In the genomic region with DNA sequence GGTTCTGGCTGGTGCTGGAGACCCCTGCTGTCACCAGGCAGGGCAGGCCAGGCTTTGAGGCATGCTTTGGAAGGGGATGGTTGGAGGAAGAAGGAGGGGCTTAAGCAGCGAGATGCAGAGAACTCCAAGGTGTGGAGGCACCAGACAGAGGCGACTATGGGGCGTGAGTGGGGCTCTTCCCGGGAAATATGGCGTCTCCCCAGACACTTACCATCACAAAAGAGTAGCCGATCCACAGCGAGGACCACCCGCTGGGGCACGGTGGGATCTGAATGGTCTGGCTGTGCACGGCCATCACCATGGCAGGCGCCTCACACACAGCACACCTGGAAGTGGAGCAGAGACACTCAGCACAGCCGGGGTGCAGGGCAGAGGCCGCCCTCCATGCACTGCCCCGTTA, we compare ENCODE assay signal across 20 cellular contexts.
A peak's percentile ranks its signal among the peaks of the same experiment; 100 is the strongest.
DNase-seq lines count a peak whose midpoint lies in the region; ATAC-seq and TF ChIP-seq lines count a peak whose summit lies in the region.
"Had no signal": no experiment of that assay in that cellular context is flagged by ENCODE, and none has a peak within 500 bp of the region (broad histone marks: within the 10 kb centered on the region; RNA-seq: fewer than 3 reads in every experiment).

No MANE protein-coding gene starts in this region.

- no peak overlapping the region for H3K27ac Mint-ChIP-seq in endothelial cell (ENCODE audit: unreplicated experiment)
- no peak overlapping the region for H3K27ac Mint-ChIP-seq in naive thymus-derived CD4-positive, alpha-beta T cell
- no peak overlapping the region for H3K27ac Mint-ChIP-seq in progenitor cell of endocrine pancreas
- H3K27ac Mint-ChIP-seq: CD8-positive, alpha-beta memory T cell had no signal

- H3K36me3 Mint-ChIP-seq in endothelial cell (ENCODE audit: low read depth, unreplicated experiment) (peaks cover 71% of the 10 kb centered on the region), progenitor cell of endocrine pancreas (ENCODE audit: insufficient read depth) (peaks cover 9% of the 10 kb centered on the region)
- H3K36me3 Mint-ChIP-seq in naive thymus-derived CD4-positive, alpha-beta T cell: peaks cover 0 to 7% (median 0%) of the 10 kb centered on the region in 5 donors
- H3K36me3 Mint-ChIP-seq: CD8-positive, alpha-beta memory T cell had no signal

- H3K4me3 Mint-ChIP-seq in endothelial cell (ENCODE audit: unreplicated experiment): peak overlapping the region; percentile 73
- no peak overlapping the region for H3K4me3 Mint-ChIP-seq in naive thymus-derived CD4-positive, alpha-beta T cell
- no peak overlapping the region for H3K4me3 Mint-ChIP-seq in progenitor cell of endocrine pancreas (ENCODE audit: low read depth)

- H3K36me3 ChIP-seq in HUES6 (ENCODE audit: control insufficient read depth, insufficient read depth, low read length) (peaks cover 50% of the 10 kb centered on the region), neutrophil (no peaks in the 10 kb centered on the region)
- no peaks in the 10 kb centered on the region for H3K36me3 ChIP-seq in naive thymus-derived CD4-positive, alpha-beta T cell (ENCODE audit: control insufficient read depth in 2 of 3, insufficient read depth in 3 of 3, low read length in 3 of 3)
- H3K36me3 ChIP-seq: BLaER1 had no signal

- POLR2A ChIA-PET in naive thymus-derived CD4-positive, alpha-beta T cell (lab: Charles Lee): no interaction called here

- intact Hi-C loops in naive thymus-derived CD4-positive, alpha-beta T cell (cut with micrococcal nuclease): no loop called here
- intact Hi-C loops in dorsolateral prefrontal cortex (cut with DNase I): no loop called here

- H3K9ac ChIP-seq in HUES6 (ENCODE audit: low read length): no peak overlapping the region
- H3K9ac ChIP-seq: BLaER1 had no signal

- H3K4me3 ChIP-seq in HUES6 (ENCODE audit: low read depth, low read length): no peak overlapping the region
- no peak overlapping the region for H3K4me3 ChIP-seq in neutrophil (ENCODE audit: low read depth in 1 of 2, low read length in 1 of 2)
- no peak overlapping the region for H3K4me3 ChIP-seq in naive thymus-derived CD4-positive, alpha-beta T cell (ENCODE audit: low read length)
- no peak overlapping the region for H3K4me3 ChIP-seq in dorsolateral prefrontal cortex
- H3K4me3 ChIP-seq: BLaER1, SJCRH30 had no signal

- TF ChIP-seq CTCF in endothelial cell (IDR thresholded peaks at IDR 0.05; ENCODE audit: unreplicated experiment) (no peak), neutrophil (IDR thresholded peaks at IDR 0.05) (no peak), progenitor cell of endocrine pancreas (IDR thresholded peaks at IDR 0.05; ENCODE audit: unreplicated experiment) (no peak), dorsolateral prefrontal cortex (IDR thresholded peaks at IDR 0.05 in 54 of 56, conservative IDR thresholded peaks at IDR 0.05 in 2 of 56; ENCODE audit: low read depth in 1 of 56, partially characterized antibody in 56 of 56) (no peak)

- peaks cover 11% of the 10 kb centered on the region for H3K27me3 Mint-ChIP-seq in endothelial cell (ENCODE audit: unreplicated experiment)
- H3K27me3 Mint-ChIP-seq in naive thymus-derived CD4-positive, alpha-beta T cell: peaks cover 0 to 10% (median 4%) of the 10 kb centered on the region in 5 donors
- no peaks in the 10 kb centered on the region for H3K27me3 Mint-ChIP-seq in progenitor cell of endocrine pancreas

- no peaks in the 10 kb centered on the region for H3K9me3 ChIP-seq in HUES6 (ENCODE audit: control insufficient read depth, insufficient read depth, low read depth, low read length)
- H3K9me3 ChIP-seq in neutrophil: no peaks in the 10 kb centered on the region
- no peaks in the 10 kb centered on the region for H3K9me3 ChIP-seq in naive thymus-derived CD4-positive, alpha-beta T cell (ENCODE audit: control insufficient read depth in 2 of 3, low read length in 3 of 3)
- H3K9me3 ChIP-seq: SJCRH30 had no signal

- ATAC-seq in naive thymus-derived CD4-positive, alpha-beta T cell: no peak
- ATAC-seq: Panc1 had no signal

- H3K9me3 Mint-ChIP-seq in endothelial cell (ENCODE audit: unreplicated experiment) (no peaks in the 10 kb centered on the region), progenitor cell of endocrine pancreas (ENCODE audit: low read depth) (no peaks in the 10 kb centered on the region)
- H3K9me3 Mint-ChIP-seq in naive thymus-derived CD4-positive, alpha-beta T cell: peaks cover 0 to 4% (median 0%) of the 10 kb centered on the region in 11 donors

- CTCF ChIA-PET in naive thymus-derived CD4-positive, alpha-beta T cell (lab: Charles Lee): no interaction called here

- H3K4me1 ChIP-seq in HUES6 (ENCODE audit: control insufficient read depth, insufficient read depth, low read length) (peaks cover 5% of the 10 kb centered on the region; the same call in 1 of the 2 replicates), neutrophil (ENCODE audit: control insufficient read depth in 1 of 2, insufficient read depth in 1 of 2, low read depth in 1 of 2, low read length in 1 of 2) (peaks cover 29 to 33% of the 10 kb centered on the region in 2 experiments)
- no peaks in the 10 kb centered on the region for H3K4me1 ChIP-seq in naive thymus-derived CD4-positive, alpha-beta T cell (ENCODE audit: control insufficient read depth in 2 of 2, insufficient read depth in 2 of 2, low read length in 2 of 2)
- H3K4me1 ChIP-seq: SJCRH30 had no signal

- peaks cover 10% of the 10 kb centered on the region for H3K4me1 Mint-ChIP-seq in endothelial cell (ENCODE audit: unreplicated experiment)
- peaks cover 0 to 2% (median 0%) of the 10 kb centered on the region in 7 donors for H3K4me1 Mint-ChIP-seq in naive thymus-derived CD4-positive, alpha-beta T cell
- H3K4me1 Mint-ChIP-seq in progenitor cell of endocrine pancreas (ENCODE audit: low read depth): peaks cover 14% of the 10 kb centered on the region
- H3K4me1 Mint-ChIP-seq: CD8-positive, alpha-beta memory T cell had no signal

- H3K27ac ChIP-seq in HUES6 (ENCODE audit: low read depth, low read length) (peak overlapping the region; percentile 5; the same call in 1 of the 2 replicates), neutrophil (peak overlapping the region; percentile 60), dorsolateral prefrontal cortex (no peak overlapping the region)
- H3K27ac ChIP-seq in naive thymus-derived CD4-positive, alpha-beta T cell (ENCODE audit: low read depth, low read length): no peak overlapping the region
- H3K27ac ChIP-seq: BLaER1, SJCRH30 had no signal

- DNase-seq in ELF-1 (ENCODE audit: low read depth, low spot score) (peak; percentile 53), endothelial cell (ENCODE audit: low spot score) (no peak), progenitor cell of endocrine pancreas (ENCODE audit: low spot score, unreplicated experiment) (no peak), dorsolateral prefrontal cortex (no peak)
- DNase-seq in naive thymus-derived CD4-positive, alpha-beta T cell: no peak
- no peak for DNase-seq in stimulated activated CD4-positive, alpha-beta T cell treated with anti-CD3 and anti-CD28 coated beads, Interleukin-15, amount 100 ng/mL, for 24 hours
- DNase-seq: CD8-positive, alpha-beta memory T cell; DMS53; EL; GOT3; NCI-H1048; NCI-H1436; NCI-H2029 treated with DMSO at 0.1 percent for 48 hours; NCI-H2171 treated with DMSO at 0.1 percent for 48 hours; NCI-H446; SJCRH30 had no signal

- no peaks in the 10 kb centered on the region for H3K27me3 ChIP-seq in HUES6 (ENCODE audit: control insufficient read depth, insufficient read depth, low read length)
- H3K27me3 ChIP-seq in neutrophil: no peaks in the 10 kb centered on the region
- no peaks in the 10 kb centered on the region for H3K27me3 ChIP-seq in naive thymus-derived CD4-positive, alpha-beta T cell (ENCODE audit: control insufficient read depth in 2 of 2, insufficient read depth in 2 of 2, low read length in 2 of 2)
- no peaks in the 10 kb centered on the region for H3K27me3 ChIP-seq in dorsolateral prefrontal cortex
- H3K27me3 ChIP-seq: BLaER1, SJCRH30 had no signal

Comparison
In these comparisons a context has a peak if more than half of its experiments do, and no peak if none do; other contexts are left out.
1. H3K27ac ChIP-seq: peak in HUES6 (single experiment) and neutrophil (single experiment); none in naive thymus-derived CD4-positive, alpha-beta T cell (single experiment) and dorsolateral prefrontal cortex (0 of 59).